ENCODE assay signal across 8 cellular contexts in genomic region chr1:218346391-218347204, GRCh38. TPM values are rescaled to one million over a fixed set of nuclear protein-coding genes. Genes with fewer than 3 reads are reported as not detected.
DNase-seq lines count a peak whose midpoint lies in the region; ATAC-seq, FAIRE-seq and TF ChIP-seq lines count a peak whose summit lies in the region.

No MANE protein-coding gene starts in this region.

- H3K9me1 ChIP-seq in keratinocyte (ENCODE audit: control insufficient read depth, extremely low read depth, insufficient read depth, low read length) = no peaks in the 10 kb centered on the region

- H3K79me2 ChIP-seq in keratinocyte (ENCODE audit: control insufficient read depth, insufficient read depth, low read length) = peaks cover 59% of the 10 kb centered on the region

- dilution Hi-C loops in keratinocyte (cut with MboI; ENCODE audit: extremely low pct_ligation_motif_present, low sequenced_read_pairs) = no loop called here

- intact Hi-C loops in stomach (cut with DNase I; ENCODE audit: low total_unique reads) = no loop called here

- no peaks in the 10 kb centered on the region for H3K36me3 ChIP-seq in keratinocyte (ENCODE audit: control insufficient read depth in 2 of 2, extremely low read depth in 1 of 2, insufficient read depth in 2 of 2, low read length in 2 of 2)
- H3K36me3 ChIP-seq in stomach = no peaks in the 10 kb centered on the region

- peak overlapping the region; percentile 80 for H3K4me3 ChIP-seq in astrocyte of the cerebellum (ENCODE audit: low read depth, low read length)
- peak overlapping the region; percentile 67 to 100 (median 93) for H3K4me3 ChIP-seq in keratinocyte (ENCODE audit: control insufficient read depth in 2 of 3, extremely low read depth in 1 of 3, insufficient read depth in 2 of 3, low read depth in 1 of 3, low read length in 3 of 3)
- H3K4me3 ChIP-seq in stomach = peak overlapping the region; percentile 58 to 66 (median 64)

- in situ Hi-C loops in astrocyte of the cerebellum (cut with HindIII; ENCODE audit: low sequenced_read_pairs) = loop anchor here (25.0 kb wide), 1 partner anchor 716 kb away; no protein-coding TSS in a partner anchor

- no peak for TF ChIP-seq POLR2A in stomach (IDR thresholded peaks at IDR 0.05)

- no peak for ATAC-seq in HG03039 (IDR thresholded peaks at IDR 0.05; ENCODE audit: unreplicated experiment)
- ATAC-seq in GM21390 (IDR thresholded peaks at IDR 0.05; ENCODE audit: unreplicated experiment) = no peak

- TF ChIP-seq EP300 in stomach (IDR thresholded peaks at IDR 0.05) = no peak

- H3K9ac ChIP-seq in keratinocyte (ENCODE audit: control insufficient read depth, extremely low read depth, insufficient read depth, low read length) = peak overlapping the region; percentile 96

- H3K27ac ChIP-seq in keratinocyte (ENCODE audit: control insufficient read depth, insufficient read depth, low read length) (peak overlapping the region; percentile 86), stomach (peak overlapping the region; percentile 16 to 89 (median 82))

- FAIRE-seq in keratinocyte (lab: Jason Lieb, UNC) = no peak

- H3K4me2 ChIP-seq in keratinocyte (ENCODE audit: control insufficient read depth, extremely low read depth, insufficient read depth, low read depth, low read length) = peak overlapping the region; percentile 86

- H3K27me3 ChIP-seq in keratinocyte (ENCODE audit: control insufficient read depth, extremely low read depth, insufficient read depth, low read length) (no peaks in the 10 kb centered on the region), stomach (peaks cover 0 to 17% (median 8%) of the 10 kb centered on the region in 3 donors)

- peak; percentile 28 for DNase-seq in CD1c-positive myeloid dendritic cell (ENCODE audit: extremely low spot score)
- peak; percentile 44 for DNase-seq in HT1080 (ENCODE audit: low read depth)
- DNase-seq in astrocyte of the cerebellum (ENCODE audit: low read depth) = no peak
- no peak for DNase-seq in keratinocyte (ENCODE audit: low read depth, low spot score)
- DNase-seq in stomach = no peak
- DNase-seq in pons (ENCODE audit: low spot score) = no peak

- H3K9me3 ChIP-seq in keratinocyte (ENCODE audit: control insufficient read depth, low read depth, low read length) (no peaks in the 10 kb centered on the region), stomach (no peaks in the 10 kb centered on the region)

- 1 to 3% (median 2%) methylated on average over 38 to 39 of the region's 39 CpGs for WGBS in stomach, 5 donors

- H4K20me1 ChIP-seq in keratinocyte (ENCODE audit: control insufficient read depth, extremely low read depth, insufficient read depth, low read length) = no peaks in the 10 kb centered on the region

- TF ChIP-seq CTCF in astrocyte of the cerebellum (IDR thresholded peaks at IDR 0.05; ENCODE audit: low read depth, low read length, missing control alignments) (no peak), keratinocyte (optimal IDR thresholded peaks at IDR 0.05 in 1 of 3, IDR thresholded peaks at IDR 0.05 in 1 of 3, conservative IDR thresholded peaks at IDR 0.05 in 1 of 3; ENCODE audit: extremely low read depth in 1 of 3, insufficient read depth in 2 of 3, low read length in 3 of 3) (no peak), stomach (IDR thresholded peaks at IDR 0.05) (no peak)

- H3K4me1 ChIP-seq in keratinocyte (ENCODE audit: control insufficient read depth, extremely low read depth, insufficient read depth, low read length) (peaks cover 27% of the 10 kb centered on the region), stomach (peaks cover 8 to 59% (median 43%) of the 10 kb centered on the region in 4 donors)

- peak overlapping the region; percentile 58 for H2AFZ ChIP-seq in keratinocyte (ENCODE audit: control insufficient read depth, low read length)

RNA-seq across cellular contexts. Expression of gene TGFB2, which starts 1.5 kb away (rescaled TPM):
- total RNA-seq in HT1080 (2014; rRNA removed; shearing (Covaris generic)) = 2.4 and 3.2 TPM in 2 replicates
- 6.3 and 8.1 TPM in 2 replicates for polyA plus RNA-seq in HT1080 (2015; cell fraction: cytosol; rRNA removed)
- 27.5 and 33.7 TPM in 2 replicates for polyA plus RNA-seq in HT1080 (2015; cell fraction: nucleus; rRNA removed)
- polyA plus RNA-seq in keratinocyte (9.0 to 22.3 TPM (median 21.5 TPM) in 3 replicates), stomach (1 to 10 TPM in 2 of 3 donors, under 1 TPM in 1; 0.35 to 3.2 (median 2.3) TPM)
- 9.1 TPM for polyA plus RNA-seq in keratinocyte (2011; ENCODE audit: low read depth)
- 5.8 and 10.0 TPM in 2 replicates for polyA plus RNA-seq in keratinocyte (2011; cell fraction: cytosol; rRNA removed)
- polyA plus RNA-seq in keratinocyte (2011; cell fraction: nucleus; rRNA removed) = 28.8 and 34.4 TPM in 2 replicates
- polyA plus RNA-seq in keratinocyte (2012; ENCODE audit: low replicate concordance) = 4.6 and 22.6 TPM in 2 replicates
- polyA minus RNA-seq in keratinocyte = 5.6 to 20.8 TPM (median 12.4 TPM) in 3 replicates
- polyA minus RNA-seq in keratinocyte (2011; cell fraction: cytosol; rRNA and poly(A)+ RNA removed) = 10.0 TPM
- polyA minus RNA-seq in keratinocyte (2011; cell fraction: nucleus; rRNA and poly(A)+ RNA removed) = 24.4 and 70.7 TPM in 2 replicates
- total RNA-seq in stomach = 10 to 100 TPM in 2 of 5 donors, 1 to 10 TPM in 2, not detected in 1; 1.2 to 13.6 (median 7.2) TPM

Comparison
In these comparisons a context has a peak if more than half of its experiments do, and no peak if none do; other contexts are left out.
1. DNase-seq: peak in CD1c-positive myeloid dendritic cell (single experiment) and HT1080 (single experiment); none in astrocyte of the cerebellum (single experiment), keratinocyte (single experiment), stomach (single experiment) and pons (single experiment).
2. Peak in every context shown above with its lines, with median percentiles within 50 percentile points of each other: H3K4me3 ChIP-seq.